In the genomic region with DNA sequence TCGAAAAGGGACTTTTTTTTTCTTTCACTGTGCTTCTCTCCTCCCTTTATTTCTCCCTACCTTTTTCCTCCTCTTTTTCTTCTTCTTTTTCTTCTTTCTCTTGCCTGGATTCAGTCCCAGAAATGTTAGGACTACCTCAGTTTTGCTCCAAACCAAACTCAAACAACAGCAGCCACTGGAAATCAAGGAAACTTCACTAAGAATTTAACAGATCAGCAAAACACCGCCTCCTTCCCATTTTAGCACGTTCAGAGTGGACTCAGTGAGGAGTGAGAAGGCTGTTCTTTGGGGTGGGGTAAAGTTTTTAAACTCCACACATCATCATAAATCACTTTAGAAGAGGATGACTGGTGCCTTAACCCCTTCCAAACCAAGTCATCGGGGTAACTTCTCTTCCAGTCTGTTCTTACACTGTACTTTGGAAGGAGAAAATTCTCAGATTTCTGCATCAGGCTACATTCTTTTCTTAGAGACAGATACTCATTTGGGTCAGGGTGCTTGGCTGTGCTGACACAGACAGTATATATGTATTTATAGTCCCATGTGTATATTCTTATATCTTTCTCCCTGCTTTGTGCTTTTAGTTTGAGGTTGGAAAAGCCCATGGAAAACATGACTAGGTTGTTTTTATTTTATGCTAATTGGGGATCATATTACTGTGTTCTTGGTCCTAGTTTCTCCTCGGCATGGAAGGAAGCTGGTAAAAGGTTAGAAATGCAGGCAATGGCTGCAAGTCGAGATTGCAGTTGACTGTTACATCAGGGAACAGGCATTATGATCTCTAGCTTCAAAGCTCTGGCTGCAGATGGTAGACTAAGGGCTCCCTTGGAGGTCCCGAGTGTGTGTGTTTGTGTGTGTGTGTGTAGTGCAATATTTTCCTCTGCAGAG, we compare ENCODE assay signal across 1 cellular context.
TF ChIP-seq lines count a peak whose summit lies in the region.

A gene with protein sequence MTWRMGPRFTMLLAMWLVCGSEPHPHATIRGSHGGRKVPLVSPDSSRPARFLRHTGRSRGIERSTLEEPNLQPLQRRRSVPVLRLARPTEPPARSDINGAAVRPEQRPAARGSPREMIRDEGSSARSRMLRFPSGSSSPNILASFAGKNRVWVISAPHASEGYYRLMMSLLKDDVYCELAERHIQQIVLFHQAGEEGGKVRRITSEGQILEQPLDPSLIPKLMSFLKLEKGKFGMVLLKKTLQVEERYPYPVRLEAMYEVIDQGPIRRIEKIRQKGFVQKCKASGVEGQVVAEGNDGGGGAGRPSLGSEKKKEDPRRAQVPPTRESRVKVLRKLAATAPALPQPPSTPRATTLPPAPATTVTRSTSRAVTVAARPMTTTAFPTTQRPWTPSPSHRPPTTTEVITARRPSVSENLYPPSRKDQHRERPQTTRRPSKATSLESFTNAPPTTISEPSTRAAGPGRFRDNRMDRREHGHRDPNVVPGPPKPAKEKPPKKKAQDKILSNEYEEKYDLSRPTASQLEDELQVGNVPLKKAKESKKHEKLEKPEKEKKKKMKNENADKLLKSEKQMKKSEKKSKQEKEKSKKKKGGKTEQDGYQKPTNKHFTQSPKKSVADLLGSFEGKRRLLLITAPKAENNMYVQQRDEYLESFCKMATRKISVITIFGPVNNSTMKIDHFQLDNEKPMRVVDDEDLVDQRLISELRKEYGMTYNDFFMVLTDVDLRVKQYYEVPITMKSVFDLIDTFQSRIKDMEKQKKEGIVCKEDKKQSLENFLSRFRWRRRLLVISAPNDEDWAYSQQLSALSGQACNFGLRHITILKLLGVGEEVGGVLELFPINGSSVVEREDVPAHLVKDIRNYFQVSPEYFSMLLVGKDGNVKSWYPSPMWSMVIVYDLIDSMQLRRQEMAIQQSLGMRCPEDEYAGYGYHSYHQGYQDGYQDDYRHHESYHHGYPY (minus strand): TSS at position 280 of the 888 bp plus-strand sequence. CDS start 1,238 bp downstream, outside the sequence.

TF ChIP-seq in K562, 482 proteins besides CTCF, POLR2A, EP300 and RAD21 (continued from another document and continues in another):
- TF ChIP-seq, protein P1, sequence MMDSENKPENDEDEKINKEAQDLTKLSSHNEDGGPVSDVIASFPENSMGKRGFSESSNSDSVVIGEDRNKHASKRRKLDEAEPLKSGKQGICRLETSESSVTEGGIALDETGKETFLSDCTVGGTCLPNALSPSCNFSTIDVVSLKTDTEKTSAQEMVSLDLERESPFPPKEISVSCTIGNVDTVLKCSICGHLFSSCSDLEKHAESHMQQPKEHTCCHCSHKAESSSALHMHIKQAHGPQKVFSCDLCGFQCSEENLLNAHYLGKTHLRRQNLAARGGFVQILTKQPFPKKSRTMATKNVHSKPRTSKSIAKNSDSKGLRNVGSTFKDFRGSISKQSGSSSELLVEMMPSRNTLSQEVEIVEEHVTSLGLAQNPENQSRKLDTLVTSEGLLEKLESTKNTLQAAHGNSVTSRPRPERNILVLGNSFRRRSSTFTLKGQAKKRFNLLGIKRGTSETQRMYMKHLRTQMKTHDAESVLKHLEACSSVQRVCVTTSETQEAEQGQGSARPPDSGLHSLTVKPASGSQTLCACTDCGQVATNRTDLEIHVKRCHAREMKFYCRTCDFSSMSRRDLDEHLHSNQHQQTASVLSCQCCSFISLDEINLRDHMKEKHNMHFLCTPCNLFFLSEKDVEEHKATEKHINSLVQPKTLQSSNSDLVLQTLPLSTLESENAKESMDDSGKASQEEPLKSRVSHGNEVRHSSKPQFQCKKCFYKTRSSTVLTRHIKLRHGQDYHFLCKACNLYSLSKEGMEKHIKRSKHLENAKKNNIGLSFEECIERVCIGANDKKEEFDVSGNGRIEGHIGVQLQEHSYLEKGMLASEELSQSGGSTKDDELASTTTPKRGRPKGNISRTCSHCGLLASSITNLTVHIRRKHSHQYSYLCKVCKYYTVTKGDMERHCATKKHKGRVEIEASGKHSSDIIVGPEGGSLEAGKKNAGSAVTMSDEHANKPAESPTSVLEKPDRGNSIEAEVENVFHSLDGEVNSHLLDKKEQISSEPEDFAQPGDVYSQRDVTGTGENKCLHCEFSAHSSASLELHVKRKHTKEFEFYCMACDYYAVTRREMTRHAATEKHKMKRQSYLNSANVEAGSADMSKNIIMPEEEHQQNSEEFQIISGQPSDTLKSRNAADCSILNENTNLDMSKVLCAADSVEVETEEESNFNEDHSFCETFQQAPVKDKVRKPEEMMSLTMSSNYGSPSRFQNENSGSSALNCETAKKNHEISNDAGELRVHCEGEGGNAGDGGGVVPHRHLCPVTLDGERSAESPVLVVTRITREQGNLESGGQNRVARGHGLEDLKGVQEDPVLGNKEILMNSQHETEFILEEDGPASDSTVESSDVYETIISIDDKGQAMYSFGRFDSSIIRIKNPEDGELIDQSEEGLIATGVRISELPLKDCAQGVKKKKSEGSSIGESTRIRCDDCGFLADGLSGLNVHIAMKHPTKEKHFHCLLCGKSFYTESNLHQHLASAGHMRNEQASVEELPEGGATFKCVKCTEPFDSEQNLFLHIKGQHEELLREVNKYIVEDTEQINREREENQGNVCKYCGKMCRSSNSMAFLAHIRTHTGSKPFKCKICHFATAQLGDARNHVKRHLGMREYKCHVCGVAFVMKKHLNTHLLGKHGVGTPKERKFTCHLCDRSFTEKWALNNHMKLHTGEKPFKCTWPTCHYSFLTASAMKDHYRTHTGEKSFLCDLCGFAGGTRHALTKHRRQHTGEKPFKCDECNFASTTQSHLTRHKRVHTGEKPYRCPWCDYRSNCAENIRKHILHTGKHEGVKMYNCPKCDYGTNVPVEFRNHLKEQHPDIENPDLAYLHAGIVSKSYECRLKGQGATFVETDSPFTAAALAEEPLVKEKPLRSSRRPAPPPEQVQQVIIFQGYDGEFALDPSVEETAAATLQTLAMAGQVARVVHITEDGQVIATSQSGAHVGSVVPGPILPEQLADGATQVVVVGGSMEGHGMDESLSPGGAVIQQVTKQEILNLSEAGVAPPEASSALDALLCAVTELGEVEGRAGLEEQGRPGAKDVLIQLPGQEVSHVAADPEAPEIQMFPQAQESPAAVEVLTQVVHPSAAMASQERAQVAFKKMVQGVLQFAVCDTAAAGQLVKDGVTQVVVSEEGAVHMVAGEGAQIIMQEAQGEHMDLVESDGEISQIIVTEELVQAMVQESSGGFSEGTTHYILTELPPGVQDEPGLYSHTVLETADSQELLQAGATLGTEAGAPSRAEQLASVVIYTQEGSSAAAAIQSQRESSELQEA (IDR thresholded peaks at IDR 0.05; ENCODE audit: low read depth) = no peak
- no peak for TF ChIP-seq PCBP2 (IDR thresholded peaks at IDR 0.05; ENCODE audit: low read depth, low read length, poor library complexity, severe bottlenecking)
- TF ChIP-seq, protein P2, sequence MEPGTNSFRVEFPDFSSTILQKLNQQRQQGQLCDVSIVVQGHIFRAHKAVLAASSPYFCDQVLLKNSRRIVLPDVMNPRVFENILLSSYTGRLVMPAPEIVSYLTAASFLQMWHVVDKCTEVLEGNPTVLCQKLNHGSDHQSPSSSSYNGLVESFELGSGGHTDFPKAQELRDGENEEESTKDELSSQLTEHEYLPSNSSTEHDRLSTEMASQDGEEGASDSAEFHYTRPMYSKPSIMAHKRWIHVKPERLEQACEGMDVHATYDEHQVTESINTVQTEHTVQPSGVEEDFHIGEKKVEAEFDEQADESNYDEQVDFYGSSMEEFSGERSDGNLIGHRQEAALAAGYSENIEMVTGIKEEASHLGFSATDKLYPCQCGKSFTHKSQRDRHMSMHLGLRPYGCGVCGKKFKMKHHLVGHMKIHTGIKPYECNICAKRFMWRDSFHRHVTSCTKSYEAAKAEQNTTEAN (CRISPR knock-in tag; IDR thresholded peaks at IDR 0.05) = no peak
- no peak for TF ChIP-seq ESRRB (CRISPR knock-in tag; IDR thresholded peaks at IDR 0.05; ENCODE audit: borderline replicate concordance)
- TF ChIP-seq KAT7 (CRISPR knock-in tag; IDR thresholded peaks at IDR 0.05; ENCODE audit: borderline replicate concordance) = no peak
- no peak for TF ChIP-seq TGIF2 (CRISPR knock-in tag; IDR thresholded peaks at IDR 0.05)
- peak; percentile 90 for TF ChIP-seq GTF2E2 (tag; IDR thresholded peaks at IDR 0.05)
- no peak for TF ChIP-seq SIN3A (IDR thresholded peaks at IDR 0.05; ENCODE audit: borderline replicate concordance in 2 of 2, control insufficient read depth in 1 of 2, low read depth in 2 of 2, low read length in 2 of 2)
- TF ChIP-seq, protein P3, sequence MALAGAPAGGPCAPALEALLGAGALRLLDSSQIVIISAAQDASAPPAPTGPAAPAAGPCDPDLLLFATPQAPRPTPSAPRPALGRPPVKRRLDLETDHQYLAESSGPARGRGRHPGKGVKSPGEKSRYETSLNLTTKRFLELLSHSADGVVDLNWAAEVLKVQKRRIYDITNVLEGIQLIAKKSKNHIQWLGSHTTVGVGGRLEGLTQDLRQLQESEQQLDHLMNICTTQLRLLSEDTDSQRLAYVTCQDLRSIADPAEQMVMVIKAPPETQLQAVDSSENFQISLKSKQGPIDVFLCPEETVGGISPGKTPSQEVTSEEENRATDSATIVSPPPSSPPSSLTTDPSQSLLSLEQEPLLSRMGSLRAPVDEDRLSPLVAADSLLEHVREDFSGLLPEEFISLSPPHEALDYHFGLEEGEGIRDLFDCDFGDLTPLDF (CRISPR knock-in tag; IDR thresholded peaks at IDR 0.05) = no peak
- no peak for TF ChIP-seq COPS2 (conservative IDR thresholded peaks at IDR 0.05)
- TF ChIP-seq, protein P4, sequence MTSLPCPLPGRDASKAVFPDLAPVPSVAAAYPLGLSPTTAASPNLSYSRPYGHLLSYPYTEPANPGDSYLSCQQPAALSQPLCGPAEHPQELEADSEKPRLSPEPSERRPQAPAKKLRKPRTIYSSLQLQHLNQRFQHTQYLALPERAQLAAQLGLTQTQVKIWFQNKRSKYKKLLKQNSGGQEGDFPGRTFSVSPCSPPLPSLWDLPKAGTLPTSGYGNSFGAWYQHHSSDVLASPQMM (CRISPR knock-in tag; IDR thresholded peaks at IDR 0.05) = 0 out of 2 replicates have a peak, but pooled peaks have one; percentile 68
- no peak for TF ChIP-seq MBD2 (IDR thresholded peaks at IDR 0.05; ENCODE audit: borderline replicate concordance, low read depth)
- TF ChIP-seq, protein P5, sequence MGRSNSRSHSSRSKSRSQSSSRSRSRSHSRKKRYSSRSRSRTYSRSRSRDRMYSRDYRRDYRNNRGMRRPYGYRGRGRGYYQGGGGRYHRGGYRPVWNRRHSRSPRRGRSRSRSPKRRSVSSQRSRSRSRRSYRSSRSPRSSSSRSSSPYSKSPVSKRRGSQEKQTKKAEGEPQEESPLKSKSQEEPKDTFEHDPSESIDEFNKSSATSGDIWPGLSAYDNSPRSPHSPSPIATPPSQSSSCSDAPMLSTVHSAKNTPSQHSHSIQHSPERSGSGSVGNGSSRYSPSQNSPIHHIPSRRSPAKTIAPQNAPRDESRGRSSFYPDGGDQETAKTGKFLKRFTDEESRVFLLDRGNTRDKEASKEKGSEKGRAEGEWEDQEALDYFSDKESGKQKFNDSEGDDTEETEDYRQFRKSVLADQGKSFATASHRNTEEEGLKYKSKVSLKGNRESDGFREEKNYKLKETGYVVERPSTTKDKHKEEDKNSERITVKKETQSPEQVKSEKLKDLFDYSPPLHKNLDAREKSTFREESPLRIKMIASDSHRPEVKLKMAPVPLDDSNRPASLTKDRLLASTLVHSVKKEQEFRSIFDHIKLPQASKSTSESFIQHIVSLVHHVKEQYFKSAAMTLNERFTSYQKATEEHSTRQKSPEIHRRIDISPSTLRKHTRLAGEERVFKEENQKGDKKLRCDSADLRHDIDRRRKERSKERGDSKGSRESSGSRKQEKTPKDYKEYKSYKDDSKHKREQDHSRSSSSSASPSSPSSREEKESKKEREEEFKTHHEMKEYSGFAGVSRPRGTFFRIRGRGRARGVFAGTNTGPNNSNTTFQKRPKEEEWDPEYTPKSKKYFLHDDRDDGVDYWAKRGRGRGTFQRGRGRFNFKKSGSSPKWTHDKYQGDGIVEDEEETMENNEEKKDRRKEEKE (IDR thresholded peaks at IDR 0.05; ENCODE audit: borderline replicate concordance in 1 of 2, control insufficient read depth in 1 of 2, low read depth in 2 of 2, low read length in 1 of 2) = peak in 1 of 2 experiments; percentile 90; a peak in 2 of 4 replicates
- no peak for TF ChIP-seq CEBPG (CRISPR knock-in tag; IDR thresholded peaks at IDR 0.05)
- no peak for TF ChIP-seq CEBPG (tag; conservative IDR thresholded peaks at IDR 0.05 in 1 of 2, IDR thresholded peaks at IDR 0.05 in 1 of 2)
- no peak for TF ChIP-seq BRF1 (IDR thresholded peaks at IDR 0.05; ENCODE audit: borderline replicate concordance, extremely low read depth, insufficient read length)
- TF ChIP-seq, protein P6, sequence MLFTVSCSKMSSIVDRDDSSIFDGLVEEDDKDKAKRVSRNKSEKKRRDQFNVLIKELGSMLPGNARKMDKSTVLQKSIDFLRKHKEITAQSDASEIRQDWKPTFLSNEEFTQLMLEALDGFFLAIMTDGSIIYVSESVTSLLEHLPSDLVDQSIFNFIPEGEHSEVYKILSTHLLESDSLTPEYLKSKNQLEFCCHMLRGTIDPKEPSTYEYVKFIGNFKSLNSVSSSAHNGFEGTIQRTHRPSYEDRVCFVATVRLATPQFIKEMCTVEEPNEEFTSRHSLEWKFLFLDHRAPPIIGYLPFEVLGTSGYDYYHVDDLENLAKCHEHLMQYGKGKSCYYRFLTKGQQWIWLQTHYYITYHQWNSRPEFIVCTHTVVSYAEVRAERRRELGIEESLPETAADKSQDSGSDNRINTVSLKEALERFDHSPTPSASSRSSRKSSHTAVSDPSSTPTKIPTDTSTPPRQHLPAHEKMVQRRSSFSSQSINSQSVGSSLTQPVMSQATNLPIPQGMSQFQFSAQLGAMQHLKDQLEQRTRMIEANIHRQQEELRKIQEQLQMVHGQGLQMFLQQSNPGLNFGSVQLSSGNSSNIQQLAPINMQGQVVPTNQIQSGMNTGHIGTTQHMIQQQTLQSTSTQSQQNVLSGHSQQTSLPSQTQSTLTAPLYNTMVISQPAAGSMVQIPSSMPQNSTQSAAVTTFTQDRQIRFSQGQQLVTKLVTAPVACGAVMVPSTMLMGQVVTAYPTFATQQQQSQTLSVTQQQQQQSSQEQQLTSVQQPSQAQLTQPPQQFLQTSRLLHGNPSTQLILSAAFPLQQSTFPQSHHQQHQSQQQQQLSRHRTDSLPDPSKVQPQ (CRISPR knock-in tag; IDR thresholded peaks at IDR 0.05; ENCODE audit: borderline replicate concordance) = no peak
- TF ChIP-seq, protein P7, sequence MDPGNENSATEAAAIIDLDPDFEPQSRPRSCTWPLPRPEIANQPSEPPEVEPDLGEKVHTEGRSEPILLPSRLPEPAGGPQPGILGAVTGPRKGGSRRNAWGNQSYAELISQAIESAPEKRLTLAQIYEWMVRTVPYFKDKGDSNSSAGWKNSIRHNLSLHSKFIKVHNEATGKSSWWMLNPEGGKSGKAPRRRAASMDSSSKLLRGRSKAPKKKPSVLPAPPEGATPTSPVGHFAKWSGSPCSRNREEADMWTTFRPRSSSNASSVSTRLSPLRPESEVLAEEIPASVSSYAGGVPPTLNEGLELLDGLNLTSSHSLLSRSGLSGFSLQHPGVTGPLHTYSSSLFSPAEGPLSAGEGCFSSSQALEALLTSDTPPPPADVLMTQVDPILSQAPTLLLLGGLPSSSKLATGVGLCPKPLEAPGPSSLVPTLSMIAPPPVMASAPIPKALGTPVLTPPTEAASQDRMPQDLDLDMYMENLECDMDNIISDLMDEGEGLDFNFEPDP (CRISPR knock-in tag; IDR thresholded peaks at IDR 0.05) = no peak
- TF ChIP-seq POU5F1 (IDR thresholded peaks at IDR 0.05; ENCODE audit: borderline replicate concordance, low read depth, low read length, partially characterized antibody) = no peak
- TF ChIP-seq MCM3 (IDR thresholded peaks at IDR 0.05) = no peak
- no peak for TF ChIP-seq HDAC1 (IDR thresholded peaks at IDR 0.05)
- no peak for TF ChIP-seq MECOM (CRISPR knock-in tag; IDR thresholded peaks at IDR 0.05)
- TF ChIP-seq JUND (IDR thresholded peaks at IDR 0.05; ENCODE audit: borderline replicate concordance, low read depth, low read length) = 0 out of 2 replicates have a peak, but pooled peaks have one; percentile 35
- TF ChIP-seq JUND (tag; IDR thresholded peaks at IDR 0.05; ENCODE audit: borderline replicate concordance, low read depth, low read length) = peak; percentile 48; the same call in 2 of the 3 replicates
- TF ChIP-seq SMARCC2 (IDR thresholded peaks at IDR 0.05; ENCODE audit: low read depth) = no peak
- no peak for TF ChIP-seq SP1 (CRISPR knock-in tag; IDR thresholded peaks at IDR 0.05)
- TF ChIP-seq ASH1L (IDR thresholded peaks at IDR 0.05; ENCODE audit: borderline replicate concordance, low read depth, partially characterized antibody) = no peak
- TF ChIP-seq NFE2L1 (tag; IDR thresholded peaks at IDR 0.05; ENCODE audit: borderline replicate concordance, low read depth) = no peak
